Comparison of ENCODE assay signal across 23 cellular contexts in genomic region chr11:90349741-90350140, GRCh38.
"Had no signal": no experiment of that assay in that cellular context is flagged by ENCODE, and none has a peak within 500 bp of the region (broad histone marks: within the 10 kb centered on the region; RNA-seq: fewer than 3 reads in every experiment).

No MANE protein-coding gene starts in this region.

- H3K27ac ChIP-seq: foreskin keratinocyte, heart left ventricle, psoas muscle, right lobe of liver, tibial artery, upper lobe of left lung, vagina had no signal

- H3K4me1 ChIP-seq: foreskin keratinocyte, heart left ventricle, psoas muscle, right lobe of liver, tibial artery, upper lobe of left lung, vagina had no signal

- H3K4me3 ChIP-seq: heart left ventricle, lung, psoas muscle, right lobe of liver, tibial artery, upper lobe of left lung, vagina had no signal

- H3K36me3 ChIP-seq: heart left ventricle, right lobe of liver, tibial artery, upper lobe of left lung, vagina had no signal

- H3K9me3 ChIP-seq: heart left ventricle, psoas muscle, right lobe of liver, tibial artery, upper lobe of left lung, vagina had no signal

- DNase-seq: effector CD4-positive, alpha-beta T cell; endodermal cell; erythroblast; foreskin keratinocyte; heart left ventricle; hippocampal formation; left colon; left ventricle myocardium superior; mesenchymal stem cell; midbrain; naive B cell; nephron progenitor cell; psoas muscle; retina; right lobe of liver; stimulated activated CD4-positive, alpha-beta T cell treated with anti-CD3 and anti-CD28 coated beads, Interleukin-4, amount 100 ng/mL, for 1 hour; stimulated activated CD8-positive, alpha-beta memory T cell treated with anti-CD3 and anti-CD28 coated beads, Interleukin-4, amount 100 ng/mL, for 48 hours; stimulated activated naive CD8-positive, alpha-beta T cell treated with anti-CD3 and anti-CD28 coated beads, Interleukin-15, Interleukin-2, amounts not matched to agents 100 U/mL and 50 U/mL, for 24 hours; tibial artery; upper lobe of left lung had no signal

- H3K27me3 ChIP-seq: foreskin keratinocyte, heart left ventricle, right lobe of liver, tibial artery, upper lobe of left lung, vagina had no signal

- ATAC-seq: foreskin keratinocyte; heart left ventricle; left colon; left ventricle myocardium superior; psoas muscle; stimulated activated effector memory CD8-positive, alpha-beta T cell treated with anti-CD3 and anti-CD28 coated beads, Interleukin-12 subunit alpha, Interleukin-12 subunit beta, amount 100 ng/mL, for 72 hours; stimulated activated naive CD8-positive, alpha-beta T cell treated with anti-CD3 and anti-CD28 coated beads, Interleukin-15, Interleukin-2, amounts not matched to agents 100 U/mL and 50 U/mL, for 24 hours had no signal
